21 cellular contexts compared by ENCODE assay signal in genomic region chr17:3006801-3007200, GRCh38. TPM values are rescaled to one million over a fixed set of nuclear protein-coding genes. Genes with fewer than 3 reads are reported as not detected.
DNase-seq lines count a peak whose midpoint lies in the region; ATAC-seq, FAIRE-seq and TF ChIP-seq lines count a peak whose summit lies in the region.
"Had no signal": no experiment of that assay in that cellular context is flagged by ENCODE, and none has a peak within 500 bp of the region (broad histone marks: within the 10 kb centered on the region; RNA-seq: fewer than 3 reads in every experiment).

No MANE protein-coding gene starts in this region.

- H3K4me1 Mint-ChIP-seq in MCF 10A (ENCODE audit: insufficient read depth, unreplicated experiment): peaks cover 9% of the 10 kb centered on the region
- H3K4me1 Mint-ChIP-seq in stimulated activated effector memory CD8-positive, alpha-beta T cell treated with anti-CD3 and anti-CD28 coated beads, Interleukin-12 subunit alpha, Interleukin-12 subunit beta, amount 100 ng/mL, for 72 hours: peaks cover 14% of the 10 kb centered on the region

- in situ Hi-C loops in mammary epithelial cell (cut with MboI; ENCODE audit: low sequenced_read_pairs in 2 of 2): loop anchor here in 1 of 2 donors (25.0 kb wide), 1 partner anchor 170 kb away; no protein-coding TSS in a partner anchor

- peaks cover 12% of the 10 kb centered on the region for H3K36me3 ChIP-seq in mammary epithelial cell (ENCODE audit: insufficient read depth, low read length)
- H3K36me3 ChIP-seq in OCI-LY3 (replicated peaks; ENCODE audit: low read depth, low read length): no peaks in the 10 kb centered on the region
- peaks cover 19% of the 10 kb centered on the region for H3K36me3 ChIP-seq in lower lobe of right lung
- no peaks in the 10 kb centered on the region for H3K36me3 ChIP-seq in kidney (ENCODE audit: control insufficient read depth in 1 of 2, insufficient read depth in 2 of 2, low read length in 2 of 2)
- H3K36me3 ChIP-seq: HAP-1 had no signal

- peaks cover 16% of the 10 kb centered on the region for H3K4me1 ChIP-seq in mammary epithelial cell (ENCODE audit: insufficient read depth, low read length)
- H3K4me1 ChIP-seq in OCI-LY3 (ENCODE audit: low read length): peaks cover 50% of the 10 kb centered on the region
- H3K4me1 ChIP-seq in lower lobe of right lung: peaks cover 27% of the 10 kb centered on the region
- H3K4me1 ChIP-seq in kidney (ENCODE audit: control insufficient read depth in 1 of 2, insufficient read depth in 1 of 2, low read depth in 1 of 2, low read length in 2 of 2): peaks cover 8 to 22% of the 10 kb centered on the region in 2 donors
- H3K4me1 ChIP-seq: HAP-1 had no signal

- DNase-seq in MCF 10A (ENCODE audit: unreplicated experiment) (no peak), mammary epithelial cell (no peak), lower lobe of right lung (peak; percentile 9), kidney (no peak)
- no peak for DNase-seq in stimulated activated effector memory CD8-positive, alpha-beta T cell treated with anti-CD3 and anti-CD28 coated beads, Interleukin-12 subunit alpha, Interleukin-12 subunit beta, amount 100 ng/mL, for 72 hours (ENCODE audit: low spot score in 2 of 2)
- DNase-seq in stimulated activated naive CD4-positive, alpha-beta T cell treated with Interleukin-2 at 50 U/mL for 16 hours (lab: John Stamatoyannopoulos, UW): no peak
- DNase-seq: 8988T, C1 segment of cervical spinal cord, COR-L47, DMS53, MM.1S, NCI-H1105 treated with DMSO at 0.1 percent for 48 hours, NCI-H187 treated with DMSO at 0.1 percent for 48 hours, NCI-H2171 treated with DMSO at 0.1 percent for 48 hours, NCI-H510A, SHP77 had no signal

- peaks cover 31% of the 10 kb centered on the region for H3K36me3 Mint-ChIP-seq in MCF 10A (ENCODE audit: insufficient read depth, unreplicated experiment)
- peaks cover 25% of the 10 kb centered on the region for H3K36me3 Mint-ChIP-seq in stimulated activated effector memory CD8-positive, alpha-beta T cell treated with anti-CD3 and anti-CD28 coated beads, Interleukin-12 subunit alpha, Interleukin-12 subunit beta, amount 100 ng/mL, for 72 hours

- H4K20me1 ChIP-seq in mammary epithelial cell (ENCODE audit: insufficient read depth, low read length) (no peaks in the 10 kb centered on the region), OCI-LY3 (ENCODE audit: insufficient read depth, low read length) (no peaks in the 10 kb centered on the region)

- H3K79me2 ChIP-seq in mammary epithelial cell (ENCODE audit: insufficient read depth, low read length): peaks cover 5% of the 10 kb centered on the region
- no peaks in the 10 kb centered on the region for H3K79me2 ChIP-seq in OCI-LY3 (ENCODE audit: low read length)

- intact Hi-C loops in MCF 10A (cut with micrococcal nuclease): no loop called here
- intact Hi-C loops in mammary epithelial cell (cut with micrococcal nuclease): no loop called here
- intact Hi-C loops in lower lobe of right lung (cut with DNase I): no loop called here
- intact Hi-C loops in kidney (cut with DNase I): no loop called here

- H3K4me2 ChIP-seq in mammary epithelial cell (ENCODE audit: insufficient read depth, low read depth, low read length) (no peak overlapping the region), OCI-LY3 (ENCODE audit: low read length) (peak overlapping the region; percentile 12; the same call in 1 of the 2 replicates)
- H3K4me2 ChIP-seq: KMS-11 had no signal

- TF ChIP-seq CTCF in MCF 10A (IDR thresholded peaks at IDR 0.05; ENCODE audit: unreplicated experiment) (no peak), mammary epithelial cell (conservative IDR thresholded peaks at IDR 0.05 in 1 of 2, IDR thresholded peaks at IDR 0.05 in 1 of 2; ENCODE audit: extremely low read depth in 1 of 2, insufficient read depth in 1 of 2, low read depth in 1 of 2, low read length in 2 of 2) (no peak), OCI-LY3 (IDR thresholded peaks at IDR 0.05; ENCODE audit: low read depth, low read length) (no peak), lower lobe of right lung (IDR thresholded peaks at IDR 0.05) (no peak), kidney (IDR thresholded peaks at IDR 0.05; ENCODE audit: borderline replicate concordance, extremely low read depth, insufficient read depth) (no peak)

- no peaks in the 10 kb centered on the region for H3K9me3 ChIP-seq in mammary epithelial cell (replicated peaks; ENCODE audit: insufficient read depth, low read length)
- H3K9me3 ChIP-seq in OCI-LY3 (ENCODE audit: insufficient read depth, low read length): no peaks in the 10 kb centered on the region
- no peaks in the 10 kb centered on the region for H3K9me3 ChIP-seq in lower lobe of right lung
- H3K9me3 ChIP-seq in kidney (ENCODE audit: control insufficient read depth in 1 of 2, low read length in 2 of 2): no peaks in the 10 kb centered on the region
- H3K9me3 ChIP-seq: HAP-1, Peyer's patch had no signal

- no peak overlapping the region for H3K4me3 Mint-ChIP-seq in MCF 10A (ENCODE audit: unreplicated experiment)
- no peak overlapping the region for H3K4me3 Mint-ChIP-seq in stimulated activated effector memory CD8-positive, alpha-beta T cell treated with anti-CD3 and anti-CD28 coated beads, Interleukin-12 subunit alpha, Interleukin-12 subunit beta, amount 100 ng/mL, for 72 hours

- H3K9ac ChIP-seq in mammary epithelial cell (ENCODE audit: insufficient read depth, low read length): no peak overlapping the region
- H3K9ac ChIP-seq in OCI-LY3 (ENCODE audit: low read length): no peak overlapping the region
- no peak overlapping the region for H3K9ac ChIP-seq in kidney (ENCODE audit: low read length in 2 of 2)
- H3K9ac ChIP-seq: KMS-11 had no signal

- H2AFZ ChIP-seq in mammary epithelial cell (ENCODE audit: low read depth, low read length): no peak overlapping the region
- H2AFZ ChIP-seq in OCI-LY3 (ENCODE audit: low read depth, low read length): no peak overlapping the region

- H3K27ac ChIP-seq in mammary epithelial cell (ENCODE audit: insufficient read depth, low read depth, low read length) (no peak overlapping the region), OCI-LY3 (ENCODE audit: low read length) (no peak overlapping the region), lower lobe of right lung (no peak overlapping the region), kidney (ENCODE audit: low read depth in 2 of 2, low read length in 2 of 2) (no peak overlapping the region)
- H3K27ac ChIP-seq: KMS-11, Peyer's patch had no signal

- peak overlapping the region; percentile 27 for H3K27ac Mint-ChIP-seq in MCF 10A (ENCODE audit: low read depth, unreplicated experiment)
- peak overlapping the region; percentile 20 for H3K27ac Mint-ChIP-seq in stimulated activated effector memory CD8-positive, alpha-beta T cell treated with anti-CD3 and anti-CD28 coated beads, Interleukin-12 subunit alpha, Interleukin-12 subunit beta, amount 100 ng/mL, for 72 hours

- 68% methylated on average over 4 of the region's 4 CpGs for WGBS in mammary epithelial cell (ENCODE audit: low coverage, missing lambda C conversion rate)

- POLR2A ChIA-PET in MCF 10A (lab: Yijun Ruan, JAX): no interaction called here

- no peak overlapping the region for H3K4me3 ChIP-seq in mammary epithelial cell (replicated peaks in 1 of 3; ENCODE audit: insufficient read depth in 1 of 3, low read depth in 2 of 3, low read length in 3 of 3)
- no peak overlapping the region for H3K4me3 ChIP-seq in OCI-LY3 (ENCODE audit: low read length)
- no peak overlapping the region for H3K4me3 ChIP-seq in lower lobe of right lung
- H3K4me3 ChIP-seq in kidney (ENCODE audit: low read length in 2 of 2): no peak overlapping the region
- H3K4me3 ChIP-seq: HAP-1, Peyer's patch had no signal

- dilution Hi-C loops in mammary epithelial cell (cut with HindIII; ENCODE audit: low sequenced_read_pairs): no loop called here

- H3K27me3 ChIP-seq in mammary epithelial cell (ENCODE audit: insufficient read depth, low read length): no peaks in the 10 kb centered on the region
- no peaks in the 10 kb centered on the region for H3K27me3 ChIP-seq in OCI-LY3 (ENCODE audit: low read depth, low read length)
- H3K27me3 ChIP-seq in lower lobe of right lung (ENCODE audit: low read depth): no peaks in the 10 kb centered on the region
- H3K27me3 ChIP-seq: Peyer's patch had no signal

- no peaks in the 10 kb centered on the region for H3K27me3 Mint-ChIP-seq in MCF 10A (ENCODE audit: insufficient read depth, unreplicated experiment)

- CTCF ChIA-PET in MCF 10A (lab: Yijun Ruan, JAX): interaction anchor here (0.7 to 2.8 kb wide), 5 partner anchors 81 to 624 kb away, joined by 3 to 17 read pairs (median 4); no protein-coding TSS in a partner anchor
- CTCF ChIA-PET in mammary epithelial cell (lab: Charles Lee; ENCODE audit: low non-redundant PET): no interaction called here

- no peak for ATAC-seq in lower lobe of right lung
- ATAC-seq in stimulated activated effector memory CD8-positive, alpha-beta T cell treated with anti-CD3 and anti-CD28 coated beads, Interleukin-12 subunit alpha, Interleukin-12 subunit beta, amount 100 ng/mL, for 72 hours: no peak
- ATAC-seq in HG02884 (IDR thresholded peaks at IDR 0.05; ENCODE audit: unreplicated experiment): no peak

- BruUV-seq in MCF 10A (replicated peaks; lab: Mats Ljungman, UMichigan): no TSS peak
- no TSS peak for BruUV-seq in mammary epithelial cell (replicated peaks; lab: Mats Ljungman, UMichigan)

- no peak for FAIRE-seq in kidney (lab: Jason Lieb, UNC)

- no peaks in the 10 kb centered on the region for H3K9me3 Mint-ChIP-seq in MCF 10A (ENCODE audit: unreplicated experiment)
- H3K9me3 Mint-ChIP-seq in stimulated activated effector memory CD8-positive, alpha-beta T cell treated with anti-CD3 and anti-CD28 coated beads, Interleukin-12 subunit alpha, Interleukin-12 subunit beta, amount 100 ng/mL, for 72 hours: no peaks in the 10 kb centered on the region

RNA-seq across cellular contexts. Expression of gene OR1D5, which starts 56.6 kb away (rescaled TPM):
- not detected in 2 replicates for total RNA-seq in MCF 10A (2022)
- not detected for total RNA-seq in mammary epithelial cell
- polyA plus RNA-seq in mammary epithelial cell: not detected
- polyA minus RNA-seq in mammary epithelial cell: not detected
- total RNA-seq in lower lobe of right lung: not detected
- total RNA-seq in kidney: not detected
- not detected for polyA plus RNA-seq in kidney (ENCODE audit: insufficient read depth, low read depth, low replicate concordance)
- total RNA-seq: Peyer's patch had no signal
